In genomic region chr1:229623838-229624237, GRCh38 we compare ENCODE assay signal across 13 cellular contexts. TPM values are rescaled to one million over a fixed set of nuclear protein-coding genes. Genes with fewer than 3 reads are reported as not detected.
DNase-seq lines count a peak whose midpoint lies in the region; ATAC-seq and TF ChIP-seq lines count a peak whose summit lies in the region.
"Had no signal": no experiment of that assay in that cellular context is flagged by ENCODE, and none has a peak within 500 bp of the region (broad histone marks: within the 10 kb centered on the region; RNA-seq: fewer than 3 reads in every experiment).

No MANE protein-coding gene starts in this region.

- H3K27me3 ChIP-seq in DND-41 (ENCODE audit: insufficient read depth, low read length, poor library complexity) (no peaks in the 10 kb centered on the region), neural cell (ENCODE audit: insufficient read depth, low read depth, low read length) (no peaks in the 10 kb centered on the region)
- H3K27me3 ChIP-seq: upper lobe of right lung had no signal

- no peaks in the 10 kb centered on the region for H3K9me3 Mint-ChIP-seq in HFFc6
- no peaks in the 10 kb centered on the region for H3K9me3 Mint-ChIP-seq in activated naive CD8-positive, alpha-beta T cell treated with anti-CD3 and anti-CD28 coated beads for 36 hours

- H3K9ac ChIP-seq in DND-41 (ENCODE audit: low read depth, low read length): peak overlapping the region; percentile 87
- H3K9ac ChIP-seq in neural cell (ENCODE audit: low read length): no peak overlapping the region

- TF ChIP-seq EP300 in neural cell (conservative IDR thresholded peaks at IDR 0.05; ENCODE audit: poor library complexity, severe bottlenecking): no peak

- H3K79me2 ChIP-seq in DND-41 (ENCODE audit: insufficient read depth, low read length): peaks cover 94% of the 10 kb centered on the region
- peaks cover 35% of the 10 kb centered on the region for H3K79me2 ChIP-seq in neural cell (replicated peaks; ENCODE audit: insufficient read depth, low read length)

- H3K4me2 ChIP-seq in DND-41 (ENCODE audit: insufficient read depth, low read length) (peak overlapping the region; percentile 87), neural cell (ENCODE audit: low read length) (no peak overlapping the region)

- H3K27ac Mint-ChIP-seq in HFFc6: no peak overlapping the region; the same call in 1 of the 2 replicates
- H3K27ac Mint-ChIP-seq in activated naive CD8-positive, alpha-beta T cell treated with anti-CD3 and anti-CD28 coated beads for 36 hours: no peak overlapping the region

- H3K4me1 Mint-ChIP-seq in HFFc6 (ENCODE audit: low read depth): peaks cover 71% of the 10 kb centered on the region
- peaks cover 61% of the 10 kb centered on the region for H3K4me1 Mint-ChIP-seq in activated naive CD8-positive, alpha-beta T cell treated with anti-CD3 and anti-CD28 coated beads for 36 hours

- peaks cover 46% of the 10 kb centered on the region; the same call in 1 of the 2 replicates for H4K20me1 ChIP-seq in DND-41 (ENCODE audit: insufficient read depth, low read length)
- H4K20me1 ChIP-seq in neural cell (ENCODE audit: insufficient read depth): no peaks in the 10 kb centered on the region

- no peaks in the 10 kb centered on the region for H3K9me2 ChIP-seq in neural cell (ENCODE audit: insufficient read depth, low read length)

- no peaks in the 10 kb centered on the region for H3K27me3 Mint-ChIP-seq in HFFc6 (ENCODE audit: insufficient read depth)
- no peaks in the 10 kb centered on the region for H3K27me3 Mint-ChIP-seq in activated naive CD8-positive, alpha-beta T cell treated with anti-CD3 and anti-CD28 coated beads for 36 hours

- H3K9me3 ChIP-seq in DND-41 (ENCODE audit: insufficient read depth, low read length, severe bottlenecking): no peaks in the 10 kb centered on the region
- H3K9me3 ChIP-seq in neural cell (ENCODE audit: low read length): no peaks in the 10 kb centered on the region
- H3K9me3 ChIP-seq: upper lobe of right lung had no signal

- peak overlapping the region in 1 of 2 experiments; percentile 77; a peak in 2 of 4 replicates for H3K4me3 ChIP-seq in DND-41 (ENCODE audit: low read depth in 1 of 2, low read length in 2 of 2)
- peak overlapping the region; percentile 98 for H3K4me3 ChIP-seq in neural cell (ENCODE audit: low read length)

- peaks cover 49% of the 10 kb centered on the region for H3K4me1 ChIP-seq in DND-41 (ENCODE audit: insufficient read depth, low read length)

- no peak for TF ChIP-seq RAD21 in neural cell (conservative IDR thresholded peaks at IDR 0.05)

- peaks cover 1% of the 10 kb centered on the region for H3K36me3 Mint-ChIP-seq in HFFc6 (ENCODE audit: low read depth)
- H3K36me3 Mint-ChIP-seq in activated naive CD8-positive, alpha-beta T cell treated with anti-CD3 and anti-CD28 coated beads for 36 hours: peaks cover 23% of the 10 kb centered on the region

- no peak for TF ChIP-seq CTCF in DND-41 (IDR thresholded peaks at IDR 0.05; ENCODE audit: borderline replicate concordance, extremely low read depth, low read length, poor library complexity, severe bottlenecking)
- TF ChIP-seq CTCF in HFFc6 (IDR thresholded peaks at IDR 0.05): no peak
- TF ChIP-seq CTCF in neural cell (IDR thresholded peaks at IDR 0.05; ENCODE audit: poor library complexity, severe bottlenecking): no peak

- H3K27ac ChIP-seq in DND-41 (ENCODE audit: low read length) (peak overlapping the region; percentile 64; the same call in 1 of the 2 replicates), neural cell (ENCODE audit: low read length) (no peak overlapping the region)
- H3K27ac ChIP-seq: upper lobe of right lung had no signal

- H3F3A ChIP-seq in neural cell (ENCODE audit: insufficient read depth, low read length, poor library complexity, severe bottlenecking): no peaks in the 10 kb centered on the region

- DNase-seq in DND-41 (no peak), HFFc6 (no peak), glomerular visceral epithelial cell (ENCODE audit: extremely low spot score) (no peak), NCI-H774 (lab: John Stamatoyannopoulos, UW) (no peak), NCI-H146 (lab: John Stamatoyannopoulos, UW) (no peak)
- DNase-seq in activated naive CD8-positive, alpha-beta T cell treated with anti-CD3 and anti-CD28 coated beads for 36 hours: no peak
- DNase-seq: DMS79, NCI-H446, posterior cingulate gyrus, Right ventricle myocardium superior, upper lobe of right lung had no signal

- peaks cover 15% of the 10 kb centered on the region for H3K36me3 ChIP-seq in DND-41 (ENCODE audit: insufficient read depth, low read length)
- no peaks in the 10 kb centered on the region for H3K36me3 ChIP-seq in neural cell (ENCODE audit: insufficient read depth, low read length)
- H3K36me3 ChIP-seq: upper lobe of right lung had no signal

- H2AFZ ChIP-seq in DND-41 (ENCODE audit: low read depth, low read length): no peak overlapping the region
- no peak overlapping the region for H2AFZ ChIP-seq in neural cell (ENCODE audit: low read depth, low read length)

- H3K4me3 Mint-ChIP-seq in HFFc6: peak overlapping the region; percentile 96
- H3K4me3 Mint-ChIP-seq in activated naive CD8-positive, alpha-beta T cell treated with anti-CD3 and anti-CD28 coated beads for 36 hours: peak overlapping the region; percentile 57

- no peak for ATAC-seq in DND-41 (ENCODE audit: insufficient read depth, low read depth)
- ATAC-seq: left lobe of liver, upper lobe of right lung had no signal

TF ChIP-seq in neural cell, 6 proteins besides CTCF, POLR2A, EP300 and RAD21:
- TF ChIP-seq SMC3 (conservative IDR thresholded peaks at IDR 0.05; ENCODE audit: poor library complexity): no peak
- no peak for TF ChIP-seq POLR2AphosphoS5 (IDR thresholded peaks at IDR 0.05)
- no peak for TF ChIP-seq MXI1 (conservative IDR thresholded peaks at IDR 0.05; ENCODE audit: poor library complexity, severe bottlenecking)
TF ChIP-seq in neural cell: peak in this region for 0.

RNA-seq across cellular contexts. Expression of gene TAF5L, which starts 2.1 kb away (rescaled TPM):
- 10 to 100 TPM; 17.6 to 20.7 (median 20.3) TPM for total RNA-seq in HFFc6 (2021; fragmentation: NEBNext Ultra II Directional; extraction: Animal tissue kit (Norgen Biotek cat#: 25700))
- total RNA-seq in activated naive CD8-positive, alpha-beta T cell treated with anti-CD3 and anti-CD28 coated beads for 36 hours: 10 to 100 TPM; 28.0 to 32.2 TPM
- 18.5 and 22.6 TPM in 2 replicates for polyA plus RNA-seq in neural cell
- 29.5 and 31.4 TPM in 2 replicates for polyA minus RNA-seq in neural cell

RNA-seq across cellular contexts. Expression of gene URB2, which starts 2.2 kb away (rescaled TPM):
- 10 to 100 TPM in 3 of 6 experiments, 1 to 10 TPM in 3; 8.8 to 12.6 (median 9.8) TPM for total RNA-seq in HFFc6 (2021; fragmentation: NEBNext Ultra II Directional; extraction: Animal tissue kit (Norgen Biotek cat#: 25700))
- total RNA-seq in activated naive CD8-positive, alpha-beta T cell treated with anti-CD3 and anti-CD28 coated beads for 36 hours: 10 to 100 TPM; 28.9 to 30.1 TPM
- 5.1 and 5.7 TPM in 2 replicates for polyA plus RNA-seq in neural cell
- polyA minus RNA-seq in neural cell: 17.5 and 18.0 TPM in 2 replicates
